In genomic region chr1:156104861-156105546, GRCh38 we compare ENCODE assay signal across 9 cellular contexts. TPM values are rescaled to one million over a fixed set of nuclear protein-coding genes. Genes with fewer than 3 reads are reported as not detected.
DNase-seq lines count a peak whose midpoint lies in the region; FAIRE-seq and TF ChIP-seq lines count a peak whose summit lies in the region.
"Had no signal": no experiment of that assay in that cellular context is flagged by ENCODE, and none has a peak within 500 bp of the region (broad histone marks: within the 10 kb centered on the region; RNA-seq: fewer than 3 reads in every experiment).

No MANE protein-coding gene starts in this region.

- 40 to 62% (median 41%) methylated on average over 8 of the region's 8 CpGs for WGBS in adipose tissue, 3 donors
- 54 to 84% (median 77%) methylated on average over 5 to 8 of the region's 8 CpGs for WGBS in stomach, 5 donors

- H3K27ac ChIP-seq in HL-60 (replicated peaks) (peak overlapping the region; percentile 62; the same call in 1 of the 2 replicates), adipose tissue (ENCODE audit: low read depth, low read length) (peak overlapping the region; percentile 90), stomach (peak overlapping the region; percentile 90 to 96 (median 94))

- no peak for TF ChIP-seq CTCF in HL-60 (IDR thresholded peaks at IDR 0.05; ENCODE audit: insufficient read depth, low read length)
- TF ChIP-seq CTCF in stomach (IDR thresholded peaks at IDR 0.05) = no peak
- TF ChIP-seq CTCF in BE2C (IDR thresholded peaks at IDR 0.05; ENCODE audit: low read depth, low read length) = no peak

- H3K36me3 ChIP-seq in stomach (no peaks in the 10 kb centered on the region), BE2C (no peaks in the 10 kb centered on the region)

- H3K27me3 ChIP-seq in HL-60 (ENCODE audit: insufficient read depth, poor library complexity, severe bottlenecking) = no peaks in the 10 kb centered on the region
- H3K27me3 ChIP-seq in stomach = no peaks in the 10 kb centered on the region
- no peaks in the 10 kb centered on the region for H3K27me3 ChIP-seq in BE2C

- H3K4me1 ChIP-seq in stomach (peaks cover 40 to 81% (median 64%) of the 10 kb centered on the region in 4 donors), BE2C (peaks cover 51% of the 10 kb centered on the region)

- H3K4me3 ChIP-seq in HL-60 (replicated peaks; ENCODE audit: insufficient read depth, low read length) (no peak overlapping the region), stomach (peak overlapping the region in 1 of 4 donors; percentile 35), BE2C (ENCODE audit: low read depth, low read length) (no peak overlapping the region)

- TF ChIP-seq POLR2A in stomach (IDR thresholded peaks at IDR 0.05) (no peak), H54 (IDR thresholded peaks at IDR 0.05; ENCODE audit: low read depth, low read length) (no peak)

- H3K9me3 ChIP-seq in stomach = no peaks in the 10 kb centered on the region
- no peaks in the 10 kb centered on the region for H3K9me3 ChIP-seq in BE2C

- intact Hi-C loops in stomach (cut with DNase I; ENCODE audit: low total_unique reads) = no loop called here

- no peak for FAIRE-seq in H54 (lab: Jason Lieb, UNC)

- DNase-seq in HL-60 (ENCODE audit: low read depth in 1 of 2, low spot score in 1 of 2) (no peak), iPS-NIHi11 (ENCODE audit: low spot score) (peak; percentile 61), stomach (no peak), BE2C (no peak), H54 (ENCODE audit: insufficient read length, low spot score) (no peak), NCI-H187 (lab: John Stamatoyannopoulos, UW) (no peak)
- DNase-seq: NCI-H2171, occipital lobe had no signal

- no peak for TF ChIP-seq EP300 in stomach (IDR thresholded peaks at IDR 0.05)

RNA-seq across cellular contexts. Expression of gene LMNA, which starts 9.5 kb away (rescaled TPM):
- polyA plus RNA-seq in adipose tissue (100 to 1,000 TPM in 2 of 3 donors, 10 to 100 TPM in 1; 58.6 to 543 (median 239) TPM), stomach (100 to 1,000 TPM; 108 to 201 (median 132) TPM)
- 100 to 1,000 TPM in 4 of 5 donors, 10 to 100 TPM in 1; 53.1 to 630 (median 318) TPM for total RNA-seq in stomach
- polyA plus RNA-seq in BE2C (2012; ENCODE audit: insufficient read depth, insufficient read length, low read depth) = 312 TPM

RNA-seq across cellular contexts. Expression of gene MEX3A, which starts 22.7 kb away (rescaled TPM):
- polyA plus RNA-seq in adipose tissue = under 1 TPM; under 0.01 to 0.43 (median 0.26) TPM
- 10 to 100 TPM in 1 of 5 donors, 1 to 10 TPM in 2, not detected in 2; 1.5 to 11.0 (median 1.6) TPM for total RNA-seq in stomach
- 1 to 10 TPM in 1 of 3 donors, under 1 TPM in 1, not detected in 1; 0.25 to 1.1 TPM for polyA plus RNA-seq in stomach
- polyA plus RNA-seq in BE2C (2012; ENCODE audit: insufficient read depth, insufficient read length, low read depth) = 66.0 TPM

RNA-seq across cellular contexts. Expression of gene RAB25, which starts 44.0 kb away (rescaled TPM):
- polyA plus RNA-seq in adipose tissue = 10 to 100 TPM in 2 of 3 donors, under 1 TPM in 1; 0.56 to 58.7 (median 11.8) TPM
- 100 to 1,000 TPM in 3 of 5 donors, 10 to 100 TPM in 2; 36.7 to 249 (median 216) TPM for total RNA-seq in stomach
- 100 to 1,000 TPM; 126 to 267 (median 168) TPM for polyA plus RNA-seq in stomach
- polyA plus RNA-seq in BE2C (2012; ENCODE audit: insufficient read depth, insufficient read length, low read depth) = 0.62 TPM
- total RNA-seq: occipital lobe had no signal

RNA-seq across cellular contexts. Expression of gene SEMA4A, which starts 48.4 kb away (rescaled TPM):
- polyA plus RNA-seq in adipose tissue (1 to 10 TPM; 2.1 to 9.5 (median 7.4) TPM), stomach (10 to 100 TPM in 1 of 3 donors, 1 to 10 TPM in 2; 4.1 to 13.9 (median 4.7) TPM)
- total RNA-seq in stomach = 10 to 100 TPM in 2 of 5 donors, 1 to 10 TPM in 3; 2.6 to 23.3 (median 8.5) TPM
- polyA plus RNA-seq in BE2C (2012; ENCODE audit: insufficient read depth, insufficient read length, low read depth) = 1.6 TPM

RNA-seq across cellular contexts. Expression of gene LAMTOR2, which starts 50.4 kb away (rescaled TPM):
- polyA plus RNA-seq in adipose tissue (100 to 1,000 TPM; 113 to 133 (median 116) TPM), stomach (100 to 1,000 TPM; 123 to 170 (median 158) TPM)
- 10 to 100 TPM in 3 of 5 donors, 1 to 10 TPM in 1, not detected in 1; 7.0 to 40.6 (median 21.4) TPM for total RNA-seq in stomach
- 192 TPM for polyA plus RNA-seq in BE2C (2012; ENCODE audit: insufficient read depth, insufficient read length, low read depth)
